In the genomic region with DNA sequence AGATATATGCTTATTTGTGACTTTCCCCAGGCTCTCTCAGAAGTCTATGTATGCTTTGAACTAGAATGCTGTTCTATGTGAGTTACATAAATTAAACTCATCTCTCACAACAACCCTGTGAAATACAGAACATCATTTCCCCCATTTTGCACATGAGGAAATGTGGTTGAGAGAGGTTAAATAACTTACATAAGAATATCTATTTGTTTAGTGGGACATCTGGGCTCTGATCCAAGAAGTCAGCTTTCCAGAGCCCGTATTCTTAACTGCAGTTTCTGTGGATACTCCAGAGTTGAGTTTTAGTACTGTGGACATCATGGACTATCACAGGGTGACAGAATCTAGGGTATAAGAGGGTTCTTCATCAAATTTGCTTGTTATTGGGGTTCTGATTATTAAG, we compare ENCODE assay signal across 15 cellular contexts.
DNase-seq lines count a peak whose midpoint lies in the region; ATAC-seq lines count a peak whose summit lies in the region.
"Had no signal": no experiment of that assay in that cellular context is flagged by ENCODE, and none has a peak within 500 bp of the region (broad histone marks: within the 10 kb centered on the region; RNA-seq: fewer than 3 reads in every experiment).

No MANE protein-coding gene starts in this region.

- no peaks in the 10 kb centered on the region for H3K9me3 Mint-ChIP-seq in activated T-cell treated with anti-CD3 and anti-CD28 coated beads, Interleukin-2, amount 50 U/mL, for 24 hours
- H3K9me3 Mint-ChIP-seq: activated B cell treated with CpG ODN at 0.5 μM for 24 hours; central memory CD8-positive, alpha-beta T cell; naive B cell had no signal

- no peaks in the 10 kb centered on the region for H3K4me1 Mint-ChIP-seq in activated T-cell treated with anti-CD3 and anti-CD28 coated beads, Interleukin-2, amount 50 U/mL, for 24 hours (ENCODE audit: low read depth)
- H3K4me1 Mint-ChIP-seq in T-helper 17 cell: peaks cover 6% of the 10 kb centered on the region
- H3K4me1 Mint-ChIP-seq: activated B cell treated with CpG ODN at 0.5 μM for 24 hours; activated CD8-positive, alpha-beta memory T cell treated with anti-CD3 and anti-CD28 coated beads, Interleukin-2, amount 10 ng/mL, durations not matched to agents 7 days and 5 days; central memory CD8-positive, alpha-beta T cell; naive B cell had no signal

- no peak for ATAC-seq in T-helper 17 cell
- ATAC-seq: activated CD8-positive, alpha-beta memory T cell treated with anti-CD3 and anti-CD28 coated beads, Interleukin-2, amount 10 ng/mL, durations not matched to agents 7 days and 5 days had no signal

- H3K9me3 ChIP-seq in T-helper 17 cell (ENCODE audit: control insufficient read depth, low read length, poor library complexity, severe bottlenecking): no peaks in the 10 kb centered on the region
- H3K9me3 ChIP-seq: testis had no signal

- no peak overlapping the region for H3K4me3 Mint-ChIP-seq in activated T-cell treated with anti-CD3 and anti-CD28 coated beads, Interleukin-2, amount 50 U/mL, for 24 hours
- H3K4me3 Mint-ChIP-seq in T-helper 17 cell: no peak overlapping the region
- H3K4me3 Mint-ChIP-seq: activated B cell treated with CpG ODN at 0.5 μM for 24 hours; activated CD8-positive, alpha-beta memory T cell treated with anti-CD3 and anti-CD28 coated beads, Interleukin-2, amount 10 ng/mL, durations not matched to agents 7 days and 5 days; central memory CD8-positive, alpha-beta T cell; naive B cell had no signal

- peaks cover 19% of the 10 kb centered on the region for H3K36me3 Mint-ChIP-seq in activated T-cell treated with anti-CD3 and anti-CD28 coated beads, Interleukin-2, amount 50 U/mL, for 24 hours (ENCODE audit: low read depth)
- peaks cover 2% of the 10 kb centered on the region for H3K36me3 Mint-ChIP-seq in T-helper 17 cell (ENCODE audit: low read depth)

- H3K27me3 Mint-ChIP-seq in activated T-cell treated with anti-CD3 and anti-CD28 coated beads, Interleukin-2, amount 50 U/mL, for 24 hours: no peaks in the 10 kb centered on the region
- H3K27me3 Mint-ChIP-seq in T-helper 17 cell: no peaks in the 10 kb centered on the region
- H3K27me3 Mint-ChIP-seq: activated B cell treated with CpG ODN at 0.5 μM for 24 hours; activated CD8-positive, alpha-beta memory T cell treated with anti-CD3 and anti-CD28 coated beads, Interleukin-2, amount 10 ng/mL, durations not matched to agents 7 days and 5 days; central memory CD8-positive, alpha-beta T cell; naive B cell; progenitor cell of endocrine pancreas had no signal

- DNase-seq in HuH-7 (ENCODE audit: low spot score) (peak; percentile 39), NCI-H510A (lab: John Stamatoyannopoulos, UW) (peak; percentile 19), dermis blood vessel endothelial cell (peak; percentile 75), pulmonary artery endothelial cell (ENCODE audit: low read depth, low spot score) (peak; percentile 57), cerebellar nuclear complex (lab: John Stamatoyannopoulos, UW) (no peak), T-helper 17 cell (no peak)
- DNase-seq in activated T-cell treated with anti-CD3 and anti-CD28 coated beads, Interleukin-2, amount 50 U/mL, for 24 hours: no peak
- DNase-seq: activated B cell treated with CpG ODN at 0.5 μM for 24 hours; activated CD8-positive, alpha-beta memory T cell treated with anti-CD3 and anti-CD28 coated beads, Interleukin-2, amount 10 ng/mL, durations not matched to agents 7 days and 5 days; activated naive CD4-positive, alpha-beta T cell; naive B cell; NCI-H524 treated with DMSO at 0.1 percent for 48 hours; testis had no signal

- no peak overlapping the region for H3K27ac Mint-ChIP-seq in activated T-cell treated with anti-CD3 and anti-CD28 coated beads, Interleukin-2, amount 50 U/mL, for 24 hours
- H3K27ac Mint-ChIP-seq in T-helper 17 cell: no peak overlapping the region
- H3K27ac Mint-ChIP-seq: activated B cell treated with CpG ODN at 0.5 μM for 24 hours; activated CD8-positive, alpha-beta memory T cell treated with anti-CD3 and anti-CD28 coated beads, Interleukin-2, amount 10 ng/mL, durations not matched to agents 7 days and 5 days; naive B cell; progenitor cell of endocrine pancreas had no signal

Comparison
In these comparisons a context has a peak if more than half of its experiments do, and no peak if none do; other contexts are left out.
1. DNase-seq: peak in HuH-7 (single experiment), NCI-H510A (single experiment), dermis blood vessel endothelial cell (single experiment) and pulmonary artery endothelial cell (single experiment); none in cerebellar nuclear complex (0 of 2), activated T-cell treated with anti-CD3 and anti-CD28 coated beads, Interleukin-2, amount 50 U/mL, for 24 hours (single experiment) and T-helper 17 cell (0 of 3).